Comparison of ENCODE assay signal across 7 cellular contexts in genomic region chr20:62804021-62804631, GRCh38.
DNase-seq lines count a peak whose midpoint lies in the region; ATAC-seq and TF ChIP-seq lines count a peak whose summit lies in the region.

No MANE protein-coding gene starts in this region.

- no peaks in the 10 kb centered on the region for H3K27me3 Mint-ChIP-seq in dendritic cell treated with granulocyte-macrophage colony-stimulating factor and Interleukin-4, amounts not matched to agents 40 ng/mL and 50 ng/mL, for 4 days

- no peaks in the 10 kb centered on the region for H3K27me3 ChIP-seq in neutrophil

- ATAC-seq in GM18867 (IDR thresholded peaks at IDR 0.05; ENCODE audit: unreplicated experiment) = peak; percentile 3
- no peak for ATAC-seq in GM19328 (IDR thresholded peaks at IDR 0.05; ENCODE audit: unreplicated experiment)

- H3K27ac ChIP-seq in neutrophil = peak overlapping the region; percentile 94

- H3K27ac Mint-ChIP-seq in dendritic cell treated with granulocyte-macrophage colony-stimulating factor and Interleukin-4, amounts not matched to agents 40 ng/mL and 50 ng/mL, for 4 days = peak overlapping the region; percentile 85

- peaks cover 51% of the 10 kb centered on the region for H3K36me3 ChIP-seq in neutrophil

- peaks cover 66% of the 10 kb centered on the region for H3K4me1 Mint-ChIP-seq in dendritic cell treated with granulocyte-macrophage colony-stimulating factor and Interleukin-4, amounts not matched to agents 40 ng/mL and 50 ng/mL, for 4 days (ENCODE audit: low read depth)

- intact Hi-C loops in dendritic cell treated with granulocyte-macrophage colony-stimulating factor and Interleukin-4, amounts not matched to agents 40 ng/mL and 50 ng/mL, for 4 days (cut with micrococcal nuclease) = loop anchor here (10.0 kb wide), 1 partner anchor 419 kb away; the partner anchor contains the start of gene RPS21

- peak overlapping the region; percentile 73 to 84 for H3K4me3 ChIP-seq in neutrophil (ENCODE audit: low read depth in 1 of 2, low read length in 1 of 2)

- peak overlapping the region; percentile 91 for H3K4me3 Mint-ChIP-seq in dendritic cell treated with granulocyte-macrophage colony-stimulating factor and Interleukin-4, amounts not matched to agents 40 ng/mL and 50 ng/mL, for 4 days

- H3K4me1 ChIP-seq in neutrophil (ENCODE audit: control insufficient read depth in 1 of 2, insufficient read depth in 1 of 2, low read depth in 1 of 2, low read length in 1 of 2) = peaks cover 54 to 60% of the 10 kb centered on the region in 2 experiments

- no peaks in the 10 kb centered on the region for H3K9me3 ChIP-seq in neutrophil

- no peak for TF ChIP-seq CTCF in neutrophil (IDR thresholded peaks at IDR 0.05)

- no peaks in the 10 kb centered on the region for H3K9me3 Mint-ChIP-seq in dendritic cell treated with granulocyte-macrophage colony-stimulating factor and Interleukin-4, amounts not matched to agents 40 ng/mL and 50 ng/mL, for 4 days

- DNase-seq in NAMALWA (ENCODE audit: low spot score) = peak; percentile 60
- DNase-seq in activated gamma-delta T cell treated with Interleukin-2 at 50 U/mL for 16 hours = no peak
- DNase-seq in NCI-H524 (lab: John Stamatoyannopoulos, UW) = no peak

- H3K36me3 Mint-ChIP-seq in dendritic cell treated with granulocyte-macrophage colony-stimulating factor and Interleukin-4, amounts not matched to agents 40 ng/mL and 50 ng/mL, for 4 days (ENCODE audit: low read depth) = peaks cover 77% of the 10 kb centered on the region
